11 cellular contexts compared by ENCODE assay signal in genomic region chr10:71714055-71714454, GRCh38. TPM values are rescaled to one million over a fixed set of nuclear protein-coding genes. Genes with fewer than 3 reads are reported as not detected.
A peak's percentile ranks its signal among the peaks of the same experiment; 100 is the strongest.
DNase-seq lines count a peak whose midpoint lies in the region; ATAC-seq, FAIRE-seq and TF ChIP-seq lines count a peak whose summit lies in the region.
"Had no signal": no experiment of that assay in that cellular context is flagged by ENCODE, and none has a peak within 500 bp of the region (broad histone marks: within the 10 kb centered on the region; RNA-seq: fewer than 3 reads in every experiment).

No MANE protein-coding gene starts in this region.

- no peaks in the 10 kb centered on the region for H4K20me1 ChIP-seq in fibroblast of lung (ENCODE audit: control insufficient read depth, extremely low read depth, insufficient read depth, low read length)

- H3K36me3 Mint-ChIP-seq in CD8-positive, alpha-beta memory T cell: no peaks in the 10 kb centered on the region
- H3K36me3 Mint-ChIP-seq in T-cell: no peaks in the 10 kb centered on the region

- no peak for DNase-seq in CD8-positive, alpha-beta memory T cell
- DNase-seq in T-cell: no peak
- no peak for DNase-seq in fibroblast of lung (ENCODE audit: low read depth in 2 of 2)
- DNase-seq in gastrocnemius medialis: no peak
- DNase-seq in RCC 7860 (ENCODE audit: low spot score): no peak
- no peak for DNase-seq in NCI-H146 (lab: John Stamatoyannopoulos, UW)
- DNase-seq: activated CD4-positive, alpha-beta T cell treated with anti-CD3 and anti-CD28 coated beads for 1 hour had no signal

- TF ChIP-seq CTCF in fibroblast of lung (conservative IDR thresholded peaks at IDR 0.05 in 1 of 2, IDR thresholded peaks at IDR 0.05 in 1 of 2; ENCODE audit: low read depth in 1 of 2, low read length in 2 of 2) (no peak), gastrocnemius medialis (IDR thresholded peaks at IDR 0.05 in 4 of 5, conservative IDR thresholded peaks at IDR 0.05 in 1 of 5) (no peak)

- ATAC-seq in T-cell (replicated peaks in 1 of 4): no peak
- no peak for ATAC-seq in gastrocnemius medialis
- no peak for ATAC-seq in GM21619 (IDR thresholded peaks at IDR 0.05; ENCODE audit: unreplicated experiment)
- no peak for ATAC-seq in GM18907 (IDR thresholded peaks at IDR 0.05; ENCODE audit: unreplicated experiment)

- H3K9me3 Mint-ChIP-seq in CD8-positive, alpha-beta memory T cell: no peaks in the 10 kb centered on the region
- H3K9me3 Mint-ChIP-seq in T-cell: no peaks in the 10 kb centered on the region

- FAIRE-seq in RCC 7860 (lab: Jason Lieb, UNC): no peak
- FAIRE-seq: endometrium, G401.6 had no signal

- peak overlapping the region; percentile 73 to 90 (median 87) for H3K4me3 Mint-ChIP-seq in CD8-positive, alpha-beta memory T cell
- peak overlapping the region; percentile 51 to 85 (median 57) for H3K4me3 Mint-ChIP-seq in T-cell

- no peaks in the 10 kb centered on the region for H3K79me2 ChIP-seq in fibroblast of lung (ENCODE audit: control insufficient read depth, insufficient read depth, low read length)

- H3K4me3 ChIP-seq in CD8-positive, alpha-beta memory T cell (ENCODE audit: low read length): peak overlapping the region; percentile 16
- no peak overlapping the region for H3K4me3 ChIP-seq in fibroblast of lung (replicated peaks in 1 of 4; ENCODE audit: control extremely low read depth in 1 of 4, insufficient read depth in 1 of 4, low read depth in 3 of 4, low read length in 4 of 4)
- H3K4me3 ChIP-seq in gastrocnemius medialis: no peak overlapping the region

- no peak overlapping the region for H3K4me2 ChIP-seq in fibroblast of lung (ENCODE audit: extremely low read depth, insufficient read depth, low read length)

- intact Hi-C loops in gastrocnemius medialis (cut with DNase I; ENCODE audit: low total_unique reads): loop anchor here (5.0 kb wide), 1 partner anchor 402 kb away; no protein-coding TSS in a partner anchor

- H3K36me3 ChIP-seq in CD8-positive, alpha-beta memory T cell (ENCODE audit: insufficient read depth, low read length): no peaks in the 10 kb centered on the region
- no peaks in the 10 kb centered on the region for H3K36me3 ChIP-seq in fibroblast of lung (ENCODE audit: control insufficient read depth, insufficient read depth, low read length)
- H3K36me3 ChIP-seq in gastrocnemius medialis: no peaks in the 10 kb centered on the region

- in situ Hi-C loops in gastrocnemius medialis (cut with MboI; ENCODE audit: low sequenced_read_pairs in 4 of 4): no loop called here

- peaks cover 53 to 83% (median 59%) of the 10 kb centered on the region in 3 donors for H3K4me1 Mint-ChIP-seq in CD8-positive, alpha-beta memory T cell
- H3K4me1 Mint-ChIP-seq in T-cell: peaks cover 60 to 69% (median 64%) of the 10 kb centered on the region in 3 donors

- TF ChIP-seq POLR2A in gastrocnemius medialis (IDR thresholded peaks at IDR 0.05): no peak

- no peaks in the 10 kb centered on the region for H3K27me3 Mint-ChIP-seq in CD8-positive, alpha-beta memory T cell
- H3K27me3 Mint-ChIP-seq in T-cell: no peaks in the 10 kb centered on the region

- H3K27ac ChIP-seq in CD8-positive, alpha-beta memory T cell (ENCODE audit: low read depth, low read length): peak overlapping the region; percentile 66
- H3K27ac ChIP-seq in fibroblast of lung (ENCODE audit: insufficient read depth, low read length) (peak overlapping the region; percentile 57), gastrocnemius medialis (peak overlapping the region; percentile 71 to 81 (median 80))

- CTCF ChIA-PET in CD8-positive, alpha-beta memory T cell (lab: Charles Lee): interaction anchor here (0.8 to 11.1 kb wide), 9 partner anchors 8 to 97 kb away, joined by 3 to 160 read pairs (median 4); partner anchors contain the start of gene VSIR
- CTCF ChIA-PET in T-cell (lab: Charles Lee): interaction anchor here in 1 of 2 donors (0.6 kb wide), 1 partner anchor 93 kb away, joined by 4 read pairs; no protein-coding TSS in a partner anchor

- H3K27ac Mint-ChIP-seq in CD8-positive, alpha-beta memory T cell: peak overlapping the region; percentile 97 to 100 (median 99)
- H3K27ac Mint-ChIP-seq in T-cell: peak overlapping the region; percentile 99

- H2AFZ ChIP-seq in fibroblast of lung (ENCODE audit: low read length): no peak overlapping the region

- peaks cover 55% of the 10 kb centered on the region for H3K4me1 ChIP-seq in CD8-positive, alpha-beta memory T cell (ENCODE audit: insufficient read depth, low read length)
- H3K4me1 ChIP-seq in fibroblast of lung (ENCODE audit: control insufficient read depth, extremely low read depth, insufficient read depth, low read length): peaks cover 16% of the 10 kb centered on the region
- H3K4me1 ChIP-seq in gastrocnemius medialis: peaks cover 27 to 36% of the 10 kb centered on the region in 2 donors

- no peaks in the 10 kb centered on the region for H3K9me3 ChIP-seq in CD8-positive, alpha-beta memory T cell (ENCODE audit: low read length)
- H3K9me3 ChIP-seq in fibroblast of lung (ENCODE audit: control insufficient read depth, insufficient read depth, low read depth, low read length) (no peaks in the 10 kb centered on the region), gastrocnemius medialis (no peaks in the 10 kb centered on the region)

- POLR2A ChIA-PET in CD8-positive, alpha-beta memory T cell (lab: Charles Lee): interaction anchor here (1.3 to 2.0 kb wide), 2 partner anchors 9 to 13 kb away, joined by 3 to 10 read pairs; no protein-coding TSS in a partner anchor
- POLR2A ChIA-PET in T-cell (lab: Charles Lee): no interaction called here

- H3K27me3 ChIP-seq in CD8-positive, alpha-beta memory T cell (ENCODE audit: insufficient read depth, low read length, poor library complexity, severe bottlenecking): no peaks in the 10 kb centered on the region
- H3K27me3 ChIP-seq in fibroblast of lung (ENCODE audit: control insufficient read depth, insufficient read depth, low read length): no peaks in the 10 kb centered on the region
- H3K27me3 ChIP-seq in gastrocnemius medialis: no peaks in the 10 kb centered on the region

- H3K9ac ChIP-seq in fibroblast of lung (ENCODE audit: insufficient read depth, low read length): no peak overlapping the region

RNA-seq across cellular contexts. Expression of gene C10orf105, which starts 5.5 kb away (rescaled TPM):
- under 1 TPM; 0.04 to 0.11 TPM for total RNA-seq in CD8-positive, alpha-beta memory T cell
- polyA plus RNA-seq in CD8-positive, alpha-beta memory T cell: 0.23 TPM
- total RNA-seq in T-cell (under 1 TPM; 0.15 to 0.45 (median 0.16) TPM), fibroblast of lung (under 0.01 TPM in 2 replicates), gastrocnemius medialis (not detected)
- 0.02 and 0.14 TPM in 2 replicates for polyA plus RNA-seq in fibroblast of lung
- polyA plus RNA-seq in fibroblast of lung (2012): 0.02 and 0.07 TPM in 2 replicates
- polyA minus RNA-seq in fibroblast of lung (ENCODE audit: low replicate concordance): 0.07 TPM in 1 of 2 replicates, not detected in the other

RNA-seq across cellular contexts. Expression of gene VSIR, which starts 59.3 kb away (rescaled TPM):
- total RNA-seq in CD8-positive, alpha-beta memory T cell: 10 to 100 TPM; 59.6 to 61.4 TPM
- 349 TPM for polyA plus RNA-seq in CD8-positive, alpha-beta memory T cell
- total RNA-seq in T-cell (100 to 1,000 TPM in 2 of 5 donors, 10 to 100 TPM in 3; 81.4 to 134 (median 98.3) TPM), fibroblast of lung (24.4 and 44.1 TPM in 2 replicates), gastrocnemius medialis (10 to 100 TPM in 3 of 4 donors, 1 to 10 TPM in 1; 7.9 to 20.7 (median 16.9) TPM)
- polyA plus RNA-seq in fibroblast of lung: 14.1 and 39.9 TPM in 2 replicates
- 29.2 and 57.9 TPM in 2 replicates for polyA plus RNA-seq in fibroblast of lung (2012)
- 38.7 and 156 TPM in 2 replicates for polyA minus RNA-seq in fibroblast of lung (ENCODE audit: low replicate concordance)
